1 cellular context compared by ENCODE assay signal in genomic region chr18:3088444-3088843, GRCh38.
A peak's percentile ranks its signal among the peaks of the same experiment; 100 is the strongest.
TF ChIP-seq lines count a peak whose summit lies in the region.

No MANE protein-coding gene starts in this region.

TF ChIP-seq in K562, 482 proteins besides CTCF, POLR2A, EP300 and RAD21 (continued from another document):
- TF ChIP-seq, protein P1, sequence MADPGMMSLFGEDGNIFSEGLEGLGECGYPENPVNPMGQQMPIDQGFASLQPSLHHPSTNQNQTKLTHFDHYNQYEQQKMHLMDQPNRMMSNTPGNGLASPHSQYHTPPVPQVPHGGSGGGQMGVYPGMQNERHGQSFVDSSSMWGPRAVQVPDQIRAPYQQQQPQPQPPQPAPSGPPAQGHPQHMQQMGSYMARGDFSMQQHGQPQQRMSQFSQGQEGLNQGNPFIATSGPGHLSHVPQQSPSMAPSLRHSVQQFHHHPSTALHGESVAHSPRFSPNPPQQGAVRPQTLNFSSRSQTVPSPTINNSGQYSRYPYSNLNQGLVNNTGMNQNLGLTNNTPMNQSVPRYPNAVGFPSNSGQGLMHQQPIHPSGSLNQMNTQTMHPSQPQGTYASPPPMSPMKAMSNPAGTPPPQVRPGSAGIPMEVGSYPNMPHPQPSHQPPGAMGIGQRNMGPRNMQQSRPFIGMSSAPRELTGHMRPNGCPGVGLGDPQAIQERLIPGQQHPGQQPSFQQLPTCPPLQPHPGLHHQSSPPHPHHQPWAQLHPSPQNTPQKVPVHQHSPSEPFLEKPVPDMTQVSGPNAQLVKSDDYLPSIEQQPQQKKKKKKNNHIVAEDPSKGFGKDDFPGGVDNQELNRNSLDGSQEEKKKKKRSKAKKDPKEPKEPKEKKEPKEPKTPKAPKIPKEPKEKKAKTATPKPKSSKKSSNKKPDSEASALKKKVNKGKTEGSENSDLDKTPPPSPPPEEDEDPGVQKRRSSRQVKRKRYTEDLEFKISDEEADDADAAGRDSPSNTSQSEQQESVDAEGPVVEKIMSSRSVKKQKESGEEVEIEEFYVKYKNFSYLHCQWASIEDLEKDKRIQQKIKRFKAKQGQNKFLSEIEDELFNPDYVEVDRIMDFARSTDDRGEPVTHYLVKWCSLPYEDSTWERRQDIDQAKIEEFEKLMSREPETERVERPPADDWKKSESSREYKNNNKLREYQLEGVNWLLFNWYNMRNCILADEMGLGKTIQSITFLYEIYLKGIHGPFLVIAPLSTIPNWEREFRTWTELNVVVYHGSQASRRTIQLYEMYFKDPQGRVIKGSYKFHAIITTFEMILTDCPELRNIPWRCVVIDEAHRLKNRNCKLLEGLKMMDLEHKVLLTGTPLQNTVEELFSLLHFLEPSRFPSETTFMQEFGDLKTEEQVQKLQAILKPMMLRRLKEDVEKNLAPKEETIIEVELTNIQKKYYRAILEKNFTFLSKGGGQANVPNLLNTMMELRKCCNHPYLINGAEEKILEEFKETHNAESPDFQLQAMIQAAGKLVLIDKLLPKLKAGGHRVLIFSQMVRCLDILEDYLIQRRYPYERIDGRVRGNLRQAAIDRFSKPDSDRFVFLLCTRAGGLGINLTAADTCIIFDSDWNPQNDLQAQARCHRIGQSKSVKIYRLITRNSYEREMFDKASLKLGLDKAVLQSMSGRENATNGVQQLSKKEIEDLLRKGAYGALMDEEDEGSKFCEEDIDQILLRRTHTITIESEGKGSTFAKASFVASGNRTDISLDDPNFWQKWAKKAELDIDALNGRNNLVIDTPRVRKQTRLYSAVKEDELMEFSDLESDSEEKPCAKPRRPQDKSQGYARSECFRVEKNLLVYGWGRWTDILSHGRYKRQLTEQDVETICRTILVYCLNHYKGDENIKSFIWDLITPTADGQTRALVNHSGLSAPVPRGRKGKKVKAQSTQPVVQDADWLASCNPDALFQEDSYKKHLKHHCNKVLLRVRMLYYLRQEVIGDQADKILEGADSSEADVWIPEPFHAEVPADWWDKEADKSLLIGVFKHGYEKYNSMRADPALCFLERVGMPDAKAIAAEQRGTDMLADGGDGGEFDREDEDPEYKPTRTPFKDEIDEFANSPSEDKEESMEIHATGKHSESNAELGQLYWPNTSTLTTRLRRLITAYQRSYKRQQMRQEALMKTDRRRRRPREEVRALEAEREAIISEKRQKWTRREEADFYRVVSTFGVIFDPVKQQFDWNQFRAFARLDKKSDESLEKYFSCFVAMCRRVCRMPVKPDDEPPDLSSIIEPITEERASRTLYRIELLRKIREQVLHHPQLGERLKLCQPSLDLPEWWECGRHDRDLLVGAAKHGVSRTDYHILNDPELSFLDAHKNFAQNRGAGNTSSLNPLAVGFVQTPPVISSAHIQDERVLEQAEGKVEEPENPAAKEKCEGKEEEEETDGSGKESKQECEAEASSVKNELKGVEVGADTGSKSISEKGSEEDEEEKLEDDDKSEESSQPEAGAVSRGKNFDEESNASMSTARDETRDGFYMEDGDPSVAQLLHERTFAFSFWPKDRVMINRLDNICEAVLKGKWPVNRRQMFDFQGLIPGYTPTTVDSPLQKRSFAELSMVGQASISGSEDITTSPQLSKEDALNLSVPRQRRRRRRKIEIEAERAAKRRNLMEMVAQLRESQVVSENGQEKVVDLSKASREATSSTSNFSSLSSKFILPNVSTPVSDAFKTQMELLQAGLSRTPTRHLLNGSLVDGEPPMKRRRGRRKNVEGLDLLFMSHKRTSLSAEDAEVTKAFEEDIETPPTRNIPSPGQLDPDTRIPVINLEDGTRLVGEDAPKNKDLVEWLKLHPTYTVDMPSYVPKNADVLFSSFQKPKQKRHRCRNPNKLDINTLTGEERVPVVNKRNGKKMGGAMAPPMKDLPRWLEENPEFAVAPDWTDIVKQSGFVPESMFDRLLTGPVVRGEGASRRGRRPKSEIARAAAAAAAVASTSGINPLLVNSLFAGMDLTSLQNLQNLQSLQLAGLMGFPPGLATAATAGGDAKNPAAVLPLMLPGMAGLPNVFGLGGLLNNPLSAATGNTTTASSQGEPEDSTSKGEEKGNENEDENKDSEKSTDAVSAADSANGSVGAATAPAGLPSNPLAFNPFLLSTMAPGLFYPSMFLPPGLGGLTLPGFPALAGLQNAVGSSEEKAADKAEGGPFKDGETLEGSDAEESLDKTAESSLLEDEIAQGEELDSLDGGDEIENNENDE (IDR thresholded peaks at IDR 0.05; ENCODE audit: low read depth, low read length): no peak
- TF ChIP-seq ZNF324 (CRISPR knock-in tag; IDR thresholded peaks at IDR 0.05) (no peak), RNF2 (IDR thresholded peaks at IDR 0.05) (no peak), ZNF584 (CRISPR knock-in tag; IDR thresholded peaks at IDR 0.05; ENCODE audit: low read depth) (no peak), SMARCC2 (IDR thresholded peaks at IDR 0.05; ENCODE audit: low read depth) (no peak), C11orf30 (IDR thresholded peaks at IDR 0.05; ENCODE audit: low read depth) (peak; percentile 88), MAFF (IDR thresholded peaks at IDR 0.05; ENCODE audit: low read length) (peak; percentile 40; the same call in 1 of the 2 replicates), ZNF436 (CRISPR knock-in tag; IDR thresholded peaks at IDR 0.05) (no peak), POLR3A (IDR thresholded peaks at IDR 0.05; ENCODE audit: borderline replicate concordance, extremely low read depth, insufficient read depth, insufficient read length) (no peak), NUFIP1 (IDR thresholded peaks at IDR 0.05; ENCODE audit: partially characterized antibody) (no peak), CBX1 (IDR thresholded peaks at IDR 0.05; ENCODE audit: low read depth) (no peak), TAF1 (IDR thresholded peaks at IDR 0.05; ENCODE audit: control insufficient read depth, extremely low read depth, insufficient read depth, low read length, severe bottlenecking) (no peak), MAFK (IDR thresholded peaks at IDR 0.05; ENCODE audit: low read length) (0 out of 2 replicates have a peak, but pooled peaks have one; percentile 29), NFIC (IDR thresholded peaks at IDR 0.05) (no peak)
- TF ChIP-seq, protein P2, sequence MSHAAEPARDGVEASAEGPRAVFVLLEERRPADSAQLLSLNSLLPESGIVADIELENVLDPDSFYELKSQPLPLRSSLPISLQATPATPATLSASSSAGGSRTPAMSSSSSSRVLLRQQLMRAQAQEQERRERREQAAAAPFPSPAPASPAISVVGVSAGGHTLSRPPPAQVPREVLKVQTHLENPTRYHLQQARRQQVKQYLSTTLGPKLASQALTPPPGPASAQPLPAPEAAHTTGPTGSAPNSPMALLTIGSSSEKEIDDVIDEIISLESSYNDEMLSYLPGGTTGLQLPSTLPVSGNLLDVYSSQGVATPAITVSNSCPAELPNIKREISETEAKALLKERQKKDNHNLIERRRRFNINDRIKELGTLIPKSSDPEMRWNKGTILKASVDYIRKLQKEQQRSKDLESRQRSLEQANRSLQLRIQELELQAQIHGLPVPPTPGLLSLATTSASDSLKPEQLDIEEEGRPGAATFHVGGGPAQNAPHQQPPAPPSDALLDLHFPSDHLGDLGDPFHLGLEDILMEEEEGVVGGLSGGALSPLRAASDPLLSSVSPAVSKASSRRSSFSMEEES (CRISPR knock-in tag; IDR thresholded peaks at IDR 0.05): no peak
- TF ChIP-seq, protein P3, sequence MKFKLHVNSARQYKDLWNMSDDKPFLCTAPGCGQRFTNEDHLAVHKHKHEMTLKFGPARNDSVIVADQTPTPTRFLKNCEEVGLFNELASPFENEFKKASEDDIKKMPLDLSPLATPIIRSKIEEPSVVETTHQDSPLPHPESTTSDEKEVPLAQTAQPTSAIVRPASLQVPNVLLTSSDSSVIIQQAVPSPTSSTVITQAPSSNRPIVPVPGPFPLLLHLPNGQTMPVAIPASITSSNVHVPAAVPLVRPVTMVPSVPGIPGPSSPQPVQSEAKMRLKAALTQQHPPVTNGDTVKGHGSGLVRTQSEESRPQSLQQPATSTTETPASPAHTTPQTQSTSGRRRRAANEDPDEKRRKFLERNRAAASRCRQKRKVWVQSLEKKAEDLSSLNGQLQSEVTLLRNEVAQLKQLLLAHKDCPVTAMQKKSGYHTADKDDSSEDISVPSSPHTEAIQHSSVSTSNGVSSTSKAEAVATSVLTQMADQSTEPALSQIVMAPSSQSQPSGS (CRISPR knock-in tag; IDR thresholded peaks at IDR 0.05): no peak
- TF ChIP-seq, protein P4, sequence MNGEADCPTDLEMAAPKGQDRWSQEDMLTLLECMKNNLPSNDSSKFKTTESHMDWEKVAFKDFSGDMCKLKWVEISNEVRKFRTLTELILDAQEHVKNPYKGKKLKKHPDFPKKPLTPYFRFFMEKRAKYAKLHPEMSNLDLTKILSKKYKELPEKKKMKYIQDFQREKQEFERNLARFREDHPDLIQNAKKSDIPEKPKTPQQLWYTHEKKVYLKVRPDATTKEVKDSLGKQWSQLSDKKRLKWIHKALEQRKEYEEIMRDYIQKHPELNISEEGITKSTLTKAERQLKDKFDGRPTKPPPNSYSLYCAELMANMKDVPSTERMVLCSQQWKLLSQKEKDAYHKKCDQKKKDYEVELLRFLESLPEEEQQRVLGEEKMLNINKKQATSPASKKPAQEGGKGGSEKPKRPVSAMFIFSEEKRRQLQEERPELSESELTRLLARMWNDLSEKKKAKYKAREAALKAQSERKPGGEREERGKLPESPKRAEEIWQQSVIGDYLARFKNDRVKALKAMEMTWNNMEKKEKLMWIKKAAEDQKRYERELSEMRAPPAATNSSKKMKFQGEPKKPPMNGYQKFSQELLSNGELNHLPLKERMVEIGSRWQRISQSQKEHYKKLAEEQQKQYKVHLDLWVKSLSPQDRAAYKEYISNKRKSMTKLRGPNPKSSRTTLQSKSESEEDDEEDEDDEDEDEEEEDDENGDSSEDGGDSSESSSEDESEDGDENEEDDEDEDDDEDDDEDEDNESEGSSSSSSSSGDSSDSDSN (IDR thresholded peaks at IDR 0.05; ENCODE audit: borderline replicate concordance in 1 of 2, low read depth in 2 of 2, low read length in 2 of 2): no peak
- TF ChIP-seq, protein P5, sequence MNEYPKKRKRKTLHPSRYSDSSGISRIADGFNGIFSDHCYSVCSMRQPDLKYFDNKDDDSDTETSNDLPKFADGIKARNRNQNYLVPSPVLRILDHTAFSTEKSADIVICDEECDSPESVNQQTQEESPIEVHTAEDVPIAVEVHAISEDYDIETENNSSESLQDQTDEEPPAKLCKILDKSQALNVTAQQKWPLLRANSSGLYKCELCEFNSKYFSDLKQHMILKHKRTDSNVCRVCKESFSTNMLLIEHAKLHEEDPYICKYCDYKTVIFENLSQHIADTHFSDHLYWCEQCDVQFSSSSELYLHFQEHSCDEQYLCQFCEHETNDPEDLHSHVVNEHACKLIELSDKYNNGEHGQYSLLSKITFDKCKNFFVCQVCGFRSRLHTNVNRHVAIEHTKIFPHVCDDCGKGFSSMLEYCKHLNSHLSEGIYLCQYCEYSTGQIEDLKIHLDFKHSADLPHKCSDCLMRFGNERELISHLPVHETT (CRISPR knock-in tag; conservative IDR thresholded peaks at IDR 0.05 in 1 of 2, IDR thresholded peaks at IDR 0.05 in 1 of 2): no peak
